In genomic region chr11:3058753-3059664, GRCh38 we compare ENCODE assay signal across 11 cellular contexts. TPM values are rescaled to one million over a fixed set of nuclear protein-coding genes. Genes with fewer than 3 reads are reported as not detected.
DNase-seq lines count a peak whose midpoint lies in the region; ATAC-seq, FAIRE-seq and TF ChIP-seq lines count a peak whose summit lies in the region.
"Had no signal": no experiment of that assay in that cellular context is flagged by ENCODE, and none has a peak within 500 bp of the region (broad histone marks: within the 10 kb centered on the region; RNA-seq: fewer than 3 reads in every experiment).

No MANE protein-coding gene starts in this region.

- peaks cover 22% of the 10 kb centered on the region for H3K4me1 ChIP-seq in PC-3 (ENCODE audit: insufficient read depth, low read length)

- intact Hi-C loops in PC-3 (cut with micrococcal nuclease): loop anchor here (1.0 to 5.0 kb wide), 2 partner anchors 9 to 33 kb away; no protein-coding TSS in a partner anchor

- H3K27ac ChIP-seq in PC-3 (ENCODE audit: low read length): peak overlapping the region; percentile 32
- H3K27ac ChIP-seq in epithelial cell of prostate: peak overlapping the region; percentile 44
- H3K27ac ChIP-seq: BLaER1 treated with 17β-estradiol and CSF1 and Interleukin-3, amounts not matched to agents 10 nM and 100 nM had no signal

- peaks cover 5% of the 10 kb centered on the region for H3K27me3 Mint-ChIP-seq in T-helper 2 cell treated with Interferon-gamma antibody and Interleukin-4, amounts not matched to agents 5 μg/mL and 100 μg/mL, for 36 hours (ENCODE audit: low read depth)

- peak overlapping the region; percentile 55 for H3K4me3 Mint-ChIP-seq in T-helper 2 cell treated with Interferon-gamma antibody and Interleukin-4, amounts not matched to agents 5 μg/mL and 100 μg/mL, for 36 hours

- H3K4me3 ChIP-seq in PC-3 (ENCODE audit: low read length): no peak overlapping the region
- H3K4me3 ChIP-seq: BLaER1 treated with 17β-estradiol and CSF1 and Interleukin-3, amounts not matched to agents 10 nM and 100 nM had no signal

- H3K36me3 Mint-ChIP-seq in T-helper 2 cell treated with Interferon-gamma antibody and Interleukin-4, amounts not matched to agents 5 μg/mL and 100 μg/mL, for 36 hours (ENCODE audit: low read depth): peaks cover 7% of the 10 kb centered on the region

- H3K27me3 ChIP-seq in PC-3 (ENCODE audit: low read length): no peaks in the 10 kb centered on the region
- H3K27me3 ChIP-seq: BLaER1 treated with 17β-estradiol and CSF1 and Interleukin-3, amounts not matched to agents 10 nM and 100 nM had no signal

- peak; percentile 59 for ATAC-seq in PC-3

- FAIRE-seq in frontal cortex (lab: Jason Lieb, UNC): no peak

- no TSS peak for BruUV-seq in PC-3 (replicated peaks; lab: Mats Ljungman, UMichigan)

- DNase-seq in T-helper 2 cell treated with Interferon-gamma antibody and Interleukin-4, amounts not matched to agents 5 μg/mL and 100 μg/mL, for 36 hours (ENCODE audit: low spot score): no peak
- DNase-seq in T-helper 2 cell: no peak
- DNase-seq in PC-3: peak; percentile 83
- peak; percentile 56 for DNase-seq in epithelial cell of prostate (ENCODE audit: low read depth, low spot score)
- peak; percentile 50 for DNase-seq in pulmonary artery endothelial cell (ENCODE audit: low read depth, low spot score)
- DNase-seq in COLO829 (ENCODE audit: low spot score): no peak
- no peak for DNase-seq in stimulated activated CD8-positive, alpha-beta memory T cell treated with anti-CD3 and anti-CD28 coated beads, Interleukin-4, amount 100 ng/mL, for 48 hours
- DNase-seq in frontal cortex (ENCODE audit: low spot score in 2 of 2): no peak
- DNase-seq: NCI-H510A; stimulated activated naive CD4-positive, alpha-beta T cell treated with Interleukin-2 at 50 U/mL for 16 hours had no signal

- H3K27ac Mint-ChIP-seq in T-helper 2 cell treated with Interferon-gamma antibody and Interleukin-4, amounts not matched to agents 5 μg/mL and 100 μg/mL, for 36 hours: no peak overlapping the region

- H3K9me3 ChIP-seq in PC-3 (ENCODE audit: low read length): no peaks in the 10 kb centered on the region

- H2AFZ ChIP-seq in PC-3 (ENCODE audit: low read length): peak overlapping the region; percentile 49

- no peak for TF ChIP-seq CTCF in PC-3 (conservative IDR thresholded peaks at IDR 0.05; ENCODE audit: low read depth, low read length)

- POLR2A ChIA-PET in PC-3 (lab: Charles Lee; ENCODE audit: unreplicated experiment): no interaction called here

- H3K4me1 Mint-ChIP-seq in T-helper 2 cell treated with Interferon-gamma antibody and Interleukin-4, amounts not matched to agents 5 μg/mL and 100 μg/mL, for 36 hours (ENCODE audit: low read depth): peaks cover 22% of the 10 kb centered on the region

- no peaks in the 10 kb centered on the region for H3K36me3 ChIP-seq in PC-3 (ENCODE audit: low read depth, low read length)

- no peaks in the 10 kb centered on the region for H3F3A ChIP-seq in PC-3 (ENCODE audit: low read length, unreplicated experiment)

- H3K79me2 ChIP-seq in PC-3 (ENCODE audit: low read length): peaks cover 32% of the 10 kb centered on the region

- H4K20me1 ChIP-seq in PC-3 (ENCODE audit: low read length): peaks cover 6% of the 10 kb centered on the region; the same call in 1 of the 2 replicates

- CTCF ChIA-PET in PC-3 (lab: Charles Lee): interaction anchor here (1.0 kb wide), 1 partner anchor 9 kb away, joined by 4 read pairs; no protein-coding TSS in a partner anchor

- H3K4me2 ChIP-seq in PC-3 (ENCODE audit: low read length): peak overlapping the region; percentile 14; the same call in 1 of the 2 replicates

- no peaks in the 10 kb centered on the region for H3K9me3 Mint-ChIP-seq in T-helper 2 cell treated with Interferon-gamma antibody and Interleukin-4, amounts not matched to agents 5 μg/mL and 100 μg/mL, for 36 hours

- no peaks in the 10 kb centered on the region for H3K9me2 ChIP-seq in PC-3 (replicated peaks; ENCODE audit: low read length)

- H3K9ac ChIP-seq in PC-3 (ENCODE audit: low read length): no peak overlapping the region
- H3K9ac ChIP-seq: BLaER1 treated with 17β-estradiol and CSF1 and Interleukin-3, amounts not matched to agents 10 nM and 100 nM had no signal

RNA-seq across cellular contexts. Expression of gene CARS1, which starts 1.8 kb away (rescaled TPM):
- total RNA-seq in PC-3 (2014; rRNA removed) (39.7 and 43.7 TPM in 2 replicates), pulmonary artery endothelial cell (49.8 and 67.5 TPM in 2 replicates), frontal cortex (33.8 TPM)

Comparison
In these comparisons a context has a peak if more than half of its experiments do, and no peak if none do; other contexts are left out.
1. DNase-seq: peak in PC-3 (single experiment), epithelial cell of prostate (single experiment) and pulmonary artery endothelial cell (single experiment); none in T-helper 2 cell treated with Interferon-gamma antibody and Interleukin-4, amounts not matched to agents 5 μg/mL and 100 μg/mL, for 36 hours (single experiment), T-helper 2 cell (0 of 5), COLO829 (single experiment), stimulated activated CD8-positive, alpha-beta memory T cell treated with anti-CD3 and anti-CD28 coated beads, Interleukin-4, amount 100 ng/mL, for 48 hours (single experiment) and frontal cortex (0 of 2).